1 cellular context compared by ENCODE assay signal in the genomic region with DNA sequence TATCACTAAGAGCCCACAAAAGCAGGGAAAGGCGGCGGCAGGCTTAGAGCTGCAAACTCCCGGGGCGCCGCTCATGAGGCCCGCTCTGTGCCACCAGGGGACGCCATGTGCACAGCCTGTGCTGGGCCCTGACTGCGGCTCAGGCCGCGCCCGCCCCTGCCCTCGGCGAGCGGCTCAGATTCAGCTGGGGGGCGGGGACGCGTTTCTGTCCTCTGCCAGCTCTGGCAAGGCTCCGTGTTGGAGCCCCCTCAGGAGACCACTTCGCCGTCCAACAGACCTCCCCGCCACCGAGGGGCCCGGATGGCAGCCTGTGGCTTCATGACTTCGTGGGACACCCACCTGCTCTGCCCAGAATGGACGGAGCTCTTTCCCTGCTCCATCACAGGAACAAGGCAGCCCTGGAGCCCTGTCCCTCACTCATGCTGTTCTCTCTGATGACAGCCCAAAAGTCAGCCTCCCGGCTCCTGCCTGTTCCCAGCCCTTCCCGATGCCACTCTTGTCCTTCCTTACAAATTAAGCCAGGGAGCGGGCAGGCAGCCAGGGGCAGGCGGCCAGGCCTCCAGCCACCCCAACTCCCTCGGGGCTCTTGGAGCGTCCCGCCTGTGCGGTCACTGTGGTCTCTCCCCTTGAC.
TF ChIP-seq lines count a peak whose summit lies in the region.

No MANE protein-coding gene starts in this region.

TF ChIP-seq in HEK293, 187 proteins besides CTCF, POLR2A, EP300 and RAD21 (continued from another document):
- TF ChIP-seq ZNF670 (tag by site-specific recombination; IDR thresholded peaks at IDR 0.05; ENCODE audit: low read depth) (no peak), ZNF585B (tag by site-specific recombination; IDR thresholded peaks at IDR 0.05) (no peak), ZNF311 (tag by site-specific recombination; IDR thresholded peaks at IDR 0.05; ENCODE audit: borderline replicate concordance) (no peak), ZNF830 (tag by site-specific recombination; IDR thresholded peaks at IDR 0.05; ENCODE audit: low read depth) (no peak), ZNF548 (tag by site-specific recombination; IDR thresholded peaks at IDR 0.05) (no peak), ZNF626 (tag by site-specific recombination; IDR thresholded peaks at IDR 0.05) (no peak), ZNF23 (tag by site-specific recombination; IDR thresholded peaks at IDR 0.05; ENCODE audit: borderline replicate concordance) (no peak), ZNF26 (tag by site-specific recombination; IDR thresholded peaks at IDR 0.05) (no peak), ZNF2 (tag by site-specific recombination; IDR thresholded peaks at IDR 0.05) (peak; percentile 73; the same call in 1 of the 2 replicates)
- TF ChIP-seq, protein P1, sequence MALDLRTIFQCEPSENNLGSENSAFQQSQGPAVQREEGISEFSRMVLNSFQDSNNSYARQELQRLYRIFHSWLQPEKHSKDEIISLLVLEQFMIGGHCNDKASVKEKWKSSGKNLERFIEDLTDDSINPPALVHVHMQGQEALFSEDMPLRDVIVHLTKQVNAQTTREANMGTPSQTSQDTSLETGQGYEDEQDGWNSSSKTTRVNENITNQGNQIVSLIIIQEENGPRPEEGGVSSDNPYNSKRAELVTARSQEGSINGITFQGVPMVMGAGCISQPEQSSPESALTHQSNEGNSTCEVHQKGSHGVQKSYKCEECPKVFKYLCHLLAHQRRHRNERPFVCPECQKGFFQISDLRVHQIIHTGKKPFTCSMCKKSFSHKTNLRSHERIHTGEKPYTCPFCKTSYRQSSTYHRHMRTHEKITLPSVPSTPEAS (tag by site-specific recombination; IDR thresholded peaks at IDR 0.05): no peak
- TF ChIP-seq, protein P2, sequence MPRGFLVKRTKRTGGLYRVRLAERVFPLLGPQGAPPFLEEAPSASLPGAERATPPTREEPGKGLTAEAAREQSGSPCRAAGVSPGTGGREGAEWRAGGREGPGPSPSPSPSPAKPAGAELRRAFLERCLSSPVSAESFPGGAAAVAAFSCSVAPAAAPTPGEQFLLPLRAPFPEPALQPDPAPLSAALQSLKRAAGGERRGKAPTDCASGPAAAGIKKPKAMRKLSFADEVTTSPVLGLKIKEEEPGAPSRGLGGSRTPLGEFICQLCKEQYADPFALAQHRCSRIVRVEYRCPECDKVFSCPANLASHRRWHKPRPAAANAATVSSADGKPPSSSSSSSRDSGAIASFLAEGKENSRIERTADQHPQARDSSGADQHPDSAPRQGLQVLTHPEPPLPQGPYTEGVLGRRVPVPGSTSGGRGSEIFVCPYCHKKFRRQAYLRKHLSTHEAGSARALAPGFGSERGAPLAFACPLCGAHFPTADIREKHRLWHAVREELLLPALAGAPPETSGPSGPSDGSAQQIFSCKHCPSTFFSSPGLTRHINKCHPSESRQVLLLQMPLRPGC (tag by site-specific recombination; IDR thresholded peaks at IDR 0.05): no peak
TF ChIP-seq in HEK293: peak in this region for 39.
